In genomic region chr1:116485071-116485735, GRCh38 we compare ENCODE assay signal across 8 cellular contexts.
DNase-seq lines count a peak whose midpoint lies in the region; ATAC-seq, FAIRE-seq and TF ChIP-seq lines count a peak whose summit lies in the region.

No MANE protein-coding gene starts in this region.

- peak overlapping the region; percentile 63 for H3K27ac ChIP-seq in HepG2 (ENCODE audit: extremely low read length, insufficient read depth, low read length)

- intact Hi-C loops in HepG2 (cut with micrococcal nuclease; ENCODE audit: unreplicated experiment), result loop anchor here (1.0 to 5.0 kb wide), 6 partner anchors 18 to 346 kb away; no protein-coding TSS in a partner anchor

- H3K9ac ChIP-seq in HepG2 (ENCODE audit: insufficient read depth, low read depth, low read length), result peak overlapping the region; percentile 43; the same call in 1 of the 2 replicates

- peak; percentile 99 for TF ChIP-seq RAD21 in HepG2 (CRISPR knock-in tag; IDR thresholded peaks at IDR 0.05)

- WGBS in HepG2 (ENCODE audit: low lambda C conversion rate), result 100% methylated on average over 1 of the region's 6 CpGs

- ATAC-seq in GM18907 (IDR thresholded peaks at IDR 0.05; ENCODE audit: unreplicated experiment) (peak; percentile 81), HG03175 (IDR thresholded peaks at IDR 0.05; ENCODE audit: unreplicated experiment) (peak; percentile 87), HepG2 (peak; percentile 89)

- H3K4me3 Mint-ChIP-seq in chondrocyte (ENCODE audit: unreplicated experiment), result no peak overlapping the region

- POLR2A ChIA-PET in HepG2 (lab: Yijun Ruan, JAX), result interaction anchor here (0.7 to 6.6 kb wide), 16 partner anchors 9 to 346 kb away, joined by 3 to 64 read pairs (median 6); partner anchors contain the start of gene ATP1A1

- TF ChIP-seq CTCF in AG10803 (conservative IDR thresholded peaks at IDR 0.05; ENCODE audit: low read length), result peak; percentile 88
- peak; percentile 98 for TF ChIP-seq CTCF in chondrocyte (IDR thresholded peaks at IDR 0.05)
- TF ChIP-seq CTCF in HepG2 (CRISPR knock-in tag; IDR thresholded peaks at IDR 0.05), result peak; percentile 99

- peak; percentile 86 for FAIRE-seq in HepG2 (lab: Jason Lieb, UNC)

- CTCF ChIA-PET in HepG2 (lab: Yijun Ruan, JAX; ENCODE audit: low intra/inter-chr PET ratio, low total read pairs), result interaction anchor here (1.0 to 2.7 kb wide), 5 partner anchors 9 to 346 kb away, joined by 3 to 50 read pairs (median 5); no protein-coding TSS in a partner anchor

- BruUV-seq in HepG2 (replicated peaks; lab: Mats Ljungman, UMichigan), result no TSS peak

- no peaks in the 10 kb centered on the region for H3K27me3 ChIP-seq in HepG2 (ENCODE audit: control insufficient read depth in 1 of 2, insufficient read depth in 2 of 2, low read length in 2 of 2)

- no peak overlapping the region for H2AFZ ChIP-seq in HepG2 (ENCODE audit: low read length)

- peaks cover 75% of the 10 kb centered on the region for H3K79me2 ChIP-seq in HepG2 (ENCODE audit: insufficient read depth, low read length)

- no peak for TF ChIP-seq POLR2A in HepG2 (IDR thresholded peaks at IDR 0.05; ENCODE audit: insufficient read depth in 1 of 2, low read depth in 2 of 2, low read length in 2 of 2)

- H3K4me3 ChIP-seq in AG10803 (ENCODE audit: low read length) (no peak overlapping the region), HepG2 (replicated peaks in 1 of 3; ENCODE audit: insufficient read depth in 1 of 3, low read depth in 2 of 3, low read length in 3 of 3) (no peak overlapping the region)

- no peak overlapping the region for H3K27ac Mint-ChIP-seq in chondrocyte (ENCODE audit: unreplicated experiment)

- H3K36me3 Mint-ChIP-seq in chondrocyte (ENCODE audit: low read depth), result no peaks in the 10 kb centered on the region

- peak in 1 of 2 experiments; percentile 63; a peak in 2 of 4 replicates for TF ChIP-seq EP300 in HepG2 (IDR thresholded peaks at IDR 0.05; ENCODE audit: low read depth in 2 of 2, low read length in 2 of 2)
- TF ChIP-seq EP300 in HepG2 (CRISPR knock-in tag; IDR thresholded peaks at IDR 0.05; ENCODE audit: borderline replicate concordance), result peak; percentile 42; the same call in 1 of the 2 replicates

- no peaks in the 10 kb centered on the region for H3K9me3 Mint-ChIP-seq in chondrocyte (ENCODE audit: low read depth)

- H3K9me3 ChIP-seq in HepG2 (ENCODE audit: low read length), result no peaks in the 10 kb centered on the region

- H3K4me2 ChIP-seq in HepG2 (ENCODE audit: low read depth, low read length), result no peak overlapping the region

- no peaks in the 10 kb centered on the region for H4K20me1 ChIP-seq in HepG2 (ENCODE audit: insufficient read depth, low read length)

- H3K36me3 ChIP-seq in HepG2 (replicated peaks in 1 of 2; ENCODE audit: control insufficient read depth in 1 of 2, insufficient read depth in 2 of 2, low read length in 2 of 2), result peaks cover under 1 to 2% of the 10 kb centered on the region in 2 experiments; a peak in 1 of 5 replicates

- in situ Hi-C loops in HepG2 (cut with HindIII; ENCODE audit: extremely low pct_ligation_motif_present, low pct_unique_long_range_greater_than_20kb), result loop anchor here (10.0 kb wide), 1 partner anchor 80 kb away; no protein-coding TSS in a partner anchor

- H3K4me1 Mint-ChIP-seq in chondrocyte (ENCODE audit: low read depth), result peaks cover 38% of the 10 kb centered on the region

- DNase-seq in AG10803 (ENCODE audit: low read depth) (peak; percentile 75), NCI-H345 treated with DMSO at 0.1 percent for 48 hours (lab: John Stamatoyannopoulos, UW; ENCODE audit: unreplicated experiment) (peak; percentile 68), chondrocyte (ENCODE audit: low spot score) (no peak), HepG2 (ENCODE audit: low spot score) (peak; percentile 88)
- peak; percentile 82 for DNase-seq in activated CD4-positive, alpha-beta T cell treated with anti-CD3 and anti-CD28 coated beads for 1 hour
- peak; percentile 80 to 90 for DNase-seq in stimulated activated CD4-positive, alpha-beta T cell treated with anti-CD3 and anti-CD28 coated beads, Interleukin-4, amount 100 ng/mL, for 4 hours

- H3K27me3 Mint-ChIP-seq in chondrocyte (ENCODE audit: low read depth), result no peaks in the 10 kb centered on the region

- H3K4me1 ChIP-seq in HepG2 (ENCODE audit: insufficient read depth, low read length), result peaks cover 100% of the 10 kb centered on the region

TF ChIP-seq in HepG2, 621 proteins besides CTCF, POLR2A, EP300 and RAD21 (continues in another document):
- TF ChIP-seq AGO2 (optimal IDR thresholded peaks at IDR 0.05; ENCODE audit: low read depth, low read length), result no peak
- no peak for TF ChIP-seq ZNF510 (CRISPR knock-in tag; IDR thresholded peaks at IDR 0.05; ENCODE audit: low read depth)
- TF ChIP-seq ZNF660 (CRISPR knock-in tag; IDR thresholded peaks at IDR 0.05; ENCODE audit: borderline replicate concordance, low read depth), result no peak
- TF ChIP-seq, protein P1, sequence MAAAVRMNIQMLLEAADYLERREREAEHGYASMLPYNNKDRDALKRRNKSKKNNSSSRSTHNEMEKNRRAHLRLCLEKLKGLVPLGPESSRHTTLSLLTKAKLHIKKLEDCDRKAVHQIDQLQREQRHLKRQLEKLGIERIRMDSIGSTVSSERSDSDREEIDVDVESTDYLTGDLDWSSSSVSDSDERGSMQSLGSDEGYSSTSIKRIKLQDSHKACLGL (CRISPR knock-in tag; IDR thresholded peaks at IDR 0.05), result no peak
- TF ChIP-seq KDM4B (CRISPR knock-in tag; IDR thresholded peaks at IDR 0.05), result no peak
- TF ChIP-seq CHD4 (IDR thresholded peaks at IDR 0.05; ENCODE audit: borderline replicate concordance, low read length), result no peak
- TF ChIP-seq ZNF644 (CRISPR knock-in tag; IDR thresholded peaks at IDR 0.05; ENCODE audit: low read depth), result peak; percentile 9; the same call in 1 of the 2 replicates
- TF ChIP-seq ZNF33A (CRISPR knock-in tag; IDR thresholded peaks at IDR 0.05; ENCODE audit: borderline replicate concordance), result no peak
- peak; percentile 78 for TF ChIP-seq FOSL2 (CRISPR knock-in tag; IDR thresholded peaks at IDR 0.05)
- TF ChIP-seq, protein P2, sequence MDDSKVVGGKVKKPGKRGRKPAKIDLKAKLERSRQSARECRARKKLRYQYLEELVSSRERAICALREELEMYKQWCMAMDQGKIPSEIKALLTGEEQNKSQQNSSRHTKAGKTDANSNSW (CRISPR knock-in tag; IDR thresholded peaks at IDR 0.05; ENCODE audit: borderline replicate concordance), result no peak
- no peak for TF ChIP-seq ATAD3A (CRISPR knock-in tag; IDR thresholded peaks at IDR 0.05)
- TF ChIP-seq NFE2 (CRISPR knock-in tag; IDR thresholded peaks at IDR 0.05), result no peak
- no peak for TF ChIP-seq ZNF672 (CRISPR knock-in tag; IDR thresholded peaks at IDR 0.05)
- TF ChIP-seq BRCA1 (CRISPR knock-in tag; IDR thresholded peaks at IDR 0.05), result 0 out of 2 replicates have a peak, but pooled peaks have one; percentile 65
- TF ChIP-seq SMAD1 (CRISPR knock-in tag; IDR thresholded peaks at IDR 0.05; ENCODE audit: borderline replicate concordance, low read depth), result peak; percentile 72; the same call in 1 of the 2 replicates
- no peak for TF ChIP-seq ZNF383 (CRISPR knock-in tag; IDR thresholded peaks at IDR 0.05; ENCODE audit: borderline replicate concordance)
- no peak for TF ChIP-seq ZNF569 (CRISPR knock-in tag; IDR thresholded peaks at IDR 0.05; ENCODE audit: borderline replicate concordance)
- TF ChIP-seq, protein P3, sequence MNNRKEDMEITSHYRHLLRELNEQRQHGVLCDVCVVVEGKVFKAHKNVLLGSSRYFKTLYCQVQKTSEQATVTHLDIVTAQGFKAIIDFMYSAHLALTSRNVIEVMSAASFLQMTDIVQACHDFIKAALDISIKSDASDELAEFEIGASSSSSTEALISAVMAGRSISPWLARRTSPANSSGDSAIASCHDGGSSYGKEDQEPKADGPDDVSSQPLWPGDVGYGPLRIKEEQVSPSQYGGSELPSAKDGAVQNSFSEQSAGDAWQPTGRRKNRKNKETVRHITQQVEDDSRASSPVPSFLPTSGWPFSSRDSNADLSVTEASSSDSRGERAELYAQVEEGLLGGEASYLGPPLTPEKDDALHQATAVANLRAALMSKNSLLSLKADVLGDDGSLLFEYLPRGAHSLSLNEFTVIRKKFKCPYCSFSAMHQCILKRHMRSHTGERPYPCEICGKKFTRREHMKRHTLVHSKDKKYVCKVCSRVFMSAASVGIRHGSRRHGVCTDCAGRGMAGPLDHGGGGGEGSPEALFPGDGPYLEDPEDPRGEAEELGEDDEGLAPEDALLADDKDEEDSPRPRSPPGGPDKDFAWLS (CRISPR knock-in tag; IDR thresholded peaks at IDR 0.05; ENCODE audit: borderline replicate concordance), result no peak
- no peak for TF ChIP-seq ZNF570 (CRISPR knock-in tag; IDR thresholded peaks at IDR 0.05; ENCODE audit: borderline replicate concordance)
- no peak for TF ChIP-seq SP140L (CRISPR knock-in tag; IDR thresholded peaks at IDR 0.05; ENCODE audit: borderline replicate concordance)
- no peak for TF ChIP-seq ZNF354B (CRISPR knock-in tag; IDR thresholded peaks at IDR 0.05)
- TF ChIP-seq DNMT3B (CRISPR knock-in tag; conservative IDR thresholded peaks at IDR 0.05), result no peak
- TF ChIP-seq DBP (CRISPR knock-in tag; IDR thresholded peaks at IDR 0.05; ENCODE audit: not compliant biosample characterization), result peak; percentile 61
- TF ChIP-seq, protein P4, sequence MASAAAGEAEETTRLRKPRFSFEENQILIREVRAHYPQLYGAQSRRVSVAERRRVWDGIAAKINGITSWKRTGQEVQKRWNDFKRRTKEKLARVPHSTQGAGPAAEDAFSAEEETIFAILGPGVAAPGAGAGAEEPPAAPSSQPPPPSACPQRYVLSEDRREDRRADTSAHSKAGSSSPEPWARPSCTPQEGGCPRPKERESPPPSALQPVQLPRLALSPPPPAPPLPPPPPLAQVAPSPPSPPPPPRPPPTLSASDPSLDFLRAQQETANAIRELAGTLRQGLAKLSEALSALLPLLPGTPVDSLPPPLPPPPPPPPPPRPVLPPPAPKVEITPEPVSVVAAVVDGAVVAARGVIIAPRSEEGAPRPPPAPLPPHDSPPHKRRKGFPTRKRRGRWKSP (CRISPR knock-in tag; IDR thresholded peaks at IDR 0.05), result 0 out of 2 replicates have a peak, but pooled peaks have one; percentile 51
- TF ChIP-seq ZNF34 (CRISPR knock-in tag; IDR thresholded peaks at IDR 0.05; ENCODE audit: borderline replicate concordance), result no peak; the same call in 1 of the 2 replicates
